Comparison of ENCODE assay signal across 2 cellular contexts in genomic region chr19:29396925-29397324, GRCh38.
TF ChIP-seq lines count a peak whose summit lies in the region.

No MANE protein-coding gene starts in this region.

TF ChIP-seq in GM23338, 12 proteins besides CTCF, POLR2A, EP300 and RAD21 (continued from another document):
- TF ChIP-seq REST (IDR thresholded peaks at IDR 0.05; ENCODE audit: unreplicated experiment) (no peak), POLR2AphosphoS5 (IDR thresholded peaks at IDR 0.05; ENCODE audit: low read depth) (no peak), ETS1 (IDR thresholded peaks at IDR 0.05) (no peak), EZH2phosphoT487 (IDR thresholded peaks at IDR 0.05; ENCODE audit: unreplicated experiment) (no peak), CREB1 (CRISPR knock-in tag; IDR thresholded peaks at IDR 0.05; ENCODE audit: low read depth) (no peak), ZNF462 (CRISPR knock-in tag; IDR thresholded peaks at IDR 0.05) (no peak)
TF ChIP-seq in GM23338: peak in this region for 0.

TF ChIP-seq in WTC11, 78 proteins besides CTCF, POLR2A, EP300 and RAD21 (continued from another document):
- no peak for TF ChIP-seq ZNF425 (CRISPR knock-in tag; conservative IDR thresholded peaks at IDR 0.05)
